ENCODE assay signal across 35 cellular contexts in genomic region chr5:88276378-88276777, GRCh38.
"Had no signal": no experiment of that assay in that cellular context is flagged by ENCODE, and none has a peak within 500 bp of the region (broad histone marks: within the 10 kb centered on the region; RNA-seq: fewer than 3 reads in every experiment).

No MANE protein-coding gene starts in this region.

- H3K4me2 ChIP-seq: KMS-11 had no signal

- H3K27me3 ChIP-seq: MG63 had no signal

- H3K9me3 ChIP-seq: MG63 had no signal

- DNase-seq: Karpas-422, Kasumi-1, KG1, MG63, MM.1S, MV-4-11, NCI-H1048, NCI-H1092, NCI-H1092 treated with DMSO at 0.1 percent for 48 hours, NCI-H1105, NCI-H1105 treated with DMSO at 0.1 percent for 48 hours, NCI-H1417, NCI-H1417 treated with DMSO at 0.1 percent for 48 hours, NCI-H1436, NCI-H1436 treated with DMSO at 0.1 percent for 48 hours, NCI-H146, NCI-H1694, NCI-H1694 treated with DMSO at 0.1 percent for 48 hours, NCI-H187, NCI-H187 treated with DMSO at 0.1 percent for 48 hours, NCI-H1930, NCI-H2029, NCI-H2029 treated with DMSO at 0.1 percent for 48 hours, NCI-H2081, NCI-H2081 treated with DMSO at 0.1 percent for 48 hours, NCI-H2107, NCI-H2171, NCI-H2171 treated with DMSO at 0.1 percent for 48 hours, NCI-H2227 treated with DMSO at 0.1 percent for 48 hours, NCI-H226, NCI-H345, NCI-H446, NCI-H446 treated with DMSO at 0.1 percent for 48 hours, NCI-H510A had no signal

- H3K9ac ChIP-seq: KMS-11 had no signal

- H3K27ac ChIP-seq: KMS-11 had no signal

- H3K4me3 ChIP-seq: MG63 had no signal
